In the genomic region with DNA sequence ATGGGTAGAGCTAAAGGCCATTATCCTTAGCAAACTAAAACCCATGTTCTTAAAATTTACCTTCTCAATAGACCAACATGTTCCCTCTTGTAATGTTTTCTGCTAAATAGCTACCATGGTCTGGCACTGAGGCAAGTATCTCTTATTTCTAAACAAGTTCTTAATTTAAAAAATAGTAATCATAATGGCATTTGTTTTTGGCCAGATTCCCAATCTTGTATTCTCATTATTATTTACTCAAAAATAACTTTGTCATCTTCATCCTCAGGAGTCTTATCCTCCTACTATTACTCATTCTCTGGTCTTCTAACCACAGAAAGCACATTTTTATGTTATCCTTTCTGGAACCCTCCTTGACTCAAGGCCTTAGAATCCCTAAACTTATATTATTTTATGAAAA, we compare ENCODE assay signal across 18 cellular contexts.
"Had no signal": no experiment of that assay in that cellular context is flagged by ENCODE, and none has a peak within 500 bp of the region (broad histone marks: within the 10 kb centered on the region; RNA-seq: fewer than 3 reads in every experiment).

No MANE protein-coding gene starts in this region.

- H3K27me3 ChIP-seq: adrenal gland, neural progenitor cell, pancreas, sigmoid colon had no signal

- H3K9me3 ChIP-seq: adrenal gland, pancreas had no signal

- DNase-seq: activated CD4-positive, alpha-beta T cell treated with anti-CD3 and anti-CD28 coated beads, Interleukin-2, amount 50 U/mL, for 4 hours; activated CD4-positive, CD25-positive, alpha-beta regulatory T cell treated with anti-CD3 and anti-CD28 coated beads, Interleukin-2, amount 50 U/mL, for 72 hours; adrenal gland; endodermal cell; foreskin melanocyte; head of caudate nucleus; immature natural killer cell; naive B cell; pancreas; sigmoid colon; stimulated activated CD4-positive, alpha-beta T cell treated with anti-CD3 and anti-CD28 coated beads, Interleukin-12 subunit alpha, Interleukin-12 subunit beta, amount 100 ng/mL, for 4 hours; stimulated activated CD4-positive, alpha-beta T cell treated with anti-CD3 and anti-CD28 coated beads, Interleukin-2, amount 100 ng/mL, for 24 hours; T-helper 1 cell; T1000 had no signal

- H3K4me3 ChIP-seq: adrenal gland, lung, neural progenitor cell, pancreas, sigmoid colon had no signal

- H3K4me2 ChIP-seq: neural progenitor cell had no signal

- ATAC-seq: activated T-helper 17 cell treated with anti-CD3 and anti-CD28 coated beads, Interleukin-2, amount 50 U/mL, for 72 hours; pancreas; SK-N-SH treated with all-trans-retinoic acid at 6 μM for 48 hours had no signal

- H3K4me1 ChIP-seq: adrenal gland, pancreas, sigmoid colon had no signal

- FAIRE-seq: pancreas had no signal

- H3K36me3 ChIP-seq: adrenal gland, neural progenitor cell, pancreas, sigmoid colon had no signal

- H2AFZ ChIP-seq: neural progenitor cell had no signal

- H3K27ac ChIP-seq: adrenal gland, neural progenitor cell, pancreas, sigmoid colon had no signal

- H3K9ac ChIP-seq: neural progenitor cell had no signal
